ENCODE assay signal across 13 cellular contexts in genomic region chr6:23533311-23533710, GRCh38.
"Had no signal": no experiment of that assay in that cellular context is flagged by ENCODE, and none has a peak within 500 bp of the region (broad histone marks: within the 10 kb centered on the region; RNA-seq: fewer than 3 reads in every experiment).

No MANE protein-coding gene starts in this region.

- ATAC-seq: natural killer cell treated with Interleukin-12 subunit alpha and Interleukin-12 subunit beta and Interleukin-15 and Interleukin-18, amount 100 ng/mL, for 72 hours had no signal

- H3K4me3 ChIP-seq: dorsolateral prefrontal cortex, lung, transverse colon, uterus had no signal

- DNase-seq: activated CD4-positive, alpha-beta T cell treated with anti-CD3 and anti-CD28 coated beads, Interleukin-2, amount 50 U/mL, for 4 hours; activated naive CD4-positive, alpha-beta T cell; activated naive CD8-positive, alpha-beta T cell treated with anti-CD3 and anti-CD28 coated beads, Interleukin-2, amount 10 ng/mL, durations not matched to agents 7 days and 5 days; activated T-cell treated with anti-CD3 and anti-CD28 coated beads for 4 hours; islet precursor cell; stimulated activated CD4-positive, alpha-beta T cell treated with anti-CD3 and anti-CD28 coated beads, Interleukin-12 subunit alpha, Interleukin-12 subunit beta, amount 100 ng/mL, for 4 hours; stimulated activated CD4-positive, alpha-beta T cell treated with anti-CD3 and anti-CD28 coated beads, Interleukin-1b, Interleukin-23, amount 100 ng/mL, for 48 hours; stimulated activated naive CD4-positive, alpha-beta T cell treated with Interleukin-2 at 50 U/mL for 16 hours; transverse colon; uterus had no signal
